ENCODE assay signal across 17 cellular contexts in genomic region chr16:26717826-26718225, GRCh38.
A peak's percentile ranks its signal among the peaks of the same experiment; 100 is the strongest.
DNase-seq lines count a peak whose midpoint lies in the region; ATAC-seq, FAIRE-seq and TF ChIP-seq lines count a peak whose summit lies in the region.
"Had no signal": no experiment of that assay in that cellular context is flagged by ENCODE, and none has a peak within 500 bp of the region (broad histone marks: within the 10 kb centered on the region; RNA-seq: fewer than 3 reads in every experiment).

No MANE protein-coding gene starts in this region.

- no peak overlapping the region; a peak in 1 of 22 replicates for H3K9ac ChIP-seq in BLaER1 treated with 17β-estradiol and CSF1 and Interleukin-3, amounts not matched to agents 10 nM and 100 nM
- H3K9ac ChIP-seq in K562 (ENCODE audit: insufficient read depth in 1 of 2, low read depth in 2 of 2, low read length in 2 of 2): no peak overlapping the region
- H3K9ac ChIP-seq: KMS-11 had no signal

- in situ Hi-C loops in K562 (cut with MboI): no loop called here

- no peaks in the 10 kb centered on the region for H3K9me3 Mint-ChIP-seq in neural crest cell
- H3K9me3 Mint-ChIP-seq in activated naive CD8-positive, alpha-beta T cell treated with anti-CD3 and anti-CD28 coated beads, Interleukin-2, amount 50 U/mL, for 24 hours: no peaks in the 10 kb centered on the region

- H3K4me1 Mint-ChIP-seq in neural crest cell: peaks cover 23% of the 10 kb centered on the region
- H3K4me1 Mint-ChIP-seq in activated naive CD8-positive, alpha-beta T cell treated with anti-CD3 and anti-CD28 coated beads, Interleukin-2, amount 50 U/mL, for 24 hours: no peaks in the 10 kb centered on the region

- no peaks in the 10 kb centered on the region for H3K36me3 Mint-ChIP-seq in neural crest cell (ENCODE audit: low read depth)
- H3K36me3 Mint-ChIP-seq in activated naive CD8-positive, alpha-beta T cell treated with anti-CD3 and anti-CD28 coated beads, Interleukin-2, amount 50 U/mL, for 24 hours (ENCODE audit: low read depth): no peaks in the 10 kb centered on the region

- no peaks in the 10 kb centered on the region for H4K20me1 ChIP-seq in BLaER1 treated with 17β-estradiol and CSF1 and Interleukin-3, amounts not matched to agents 10 nM and 100 nM
- H4K20me1 ChIP-seq in K562 (replicated peaks; ENCODE audit: control insufficient read depth, insufficient read depth, low read length): no peaks in the 10 kb centered on the region

- no TSS peak for BruUV-seq in K562 (replicated peaks; lab: Mats Ljungman, UMichigan)

- no peaks in the 10 kb centered on the region; a peak in 1 of 22 replicates for H3K9me3 ChIP-seq in BLaER1 treated with 17β-estradiol and CSF1 and Interleukin-3, amounts not matched to agents 10 nM and 100 nM (replicated peaks in 1 of 11)
- no peaks in the 10 kb centered on the region for H3K9me3 ChIP-seq in K562 (replicated peaks; ENCODE audit: control insufficient read depth, insufficient read depth, low read depth, low read length)
- H3K9me3 ChIP-seq: BE2C had no signal

- H3K27ac ChIP-seq in BLaER1 treated with 17β-estradiol and CSF1 and Interleukin-3, amounts not matched to agents 10 nM and 100 nM: no peak overlapping the region; a peak in 1 of 22 replicates
- no peak overlapping the region for H3K27ac ChIP-seq in K562 (ENCODE audit: extremely low read depth, low read depth, low read length)
- H3K27ac ChIP-seq: KMS-11 had no signal

- H3K4me3 ChIP-seq in BLaER1 treated with 17β-estradiol and CSF1 and Interleukin-3, amounts not matched to agents 10 nM and 100 nM: no peak overlapping the region
- no peak overlapping the region for H3K4me3 ChIP-seq in NB4 (ENCODE audit: low read depth, low read length)
- H3K4me3 ChIP-seq in K562: no peak overlapping the region

- H3K36me3 ChIP-seq in BLaER1 treated with 17β-estradiol and CSF1 and Interleukin-3, amounts not matched to agents 10 nM and 100 nM: no peaks in the 10 kb centered on the region
- H3K36me3 ChIP-seq in K562 (ENCODE audit: control insufficient read depth, insufficient read depth, low read length): no peaks in the 10 kb centered on the region
- H3K36me3 ChIP-seq: BE2C had no signal

- TF ChIP-seq CTCF in NB4 (IDR thresholded peaks at IDR 0.05; ENCODE audit: low read depth, low read length) (no peak), K562 (IDR thresholded peaks at IDR 0.05 in 2 of 3, conservative IDR thresholded peaks at IDR 0.05 in 1 of 3; ENCODE audit: insufficient read depth in 2 of 3, low read depth in 1 of 3, low read length in 3 of 3) (no peak), neural crest cell (conservative IDR thresholded peaks at IDR 0.05) (no peak)

- H3K9me1 ChIP-seq in K562 (ENCODE audit: control insufficient read depth, insufficient read depth, low read length): no peaks in the 10 kb centered on the region

- DNase-seq in NB4 (ENCODE audit: low read depth) (peak; percentile 1), K562 (ENCODE audit: extremely low read depth in 1 of 4, low spot score in 3 of 4) (no peak), neural crest cell (ENCODE audit: low read depth, low spot score) (peak; percentile 20), activated gamma-delta T cell treated with Interleukin-2 at 50 U/mL for 16 hours (no peak)
- DNase-seq in activated naive CD8-positive, alpha-beta T cell treated with anti-CD3 and anti-CD28 coated beads, Interleukin-2, amount 50 U/mL, for 24 hours: no peak
- DNase-seq: BE2C, EL, MM.1S, NCI-H1417 treated with DMSO at 0.1 percent for 48 hours, NCI-H2081, NCI-H82, Right ventricle myocardium superior had no signal

- whole genome bisulfite sequencing in K562 (ENCODE audit: insufficient coverage, low coverage, missing lambda C conversion rate): 0% methylated on average over 5 of the region's 5 CpGs

- no peaks in the 10 kb centered on the region for H3K79me2 ChIP-seq in K562 (ENCODE audit: control insufficient read depth, insufficient read depth, low read length)

- peaks cover 8 to 23% (median 19%) of the 10 kb centered on the region in 10 experiments; a peak in 17 of 20 replicates for H3K4me1 ChIP-seq in BLaER1 treated with 17β-estradiol and CSF1 and Interleukin-3, amounts not matched to agents 10 nM and 100 nM
- H3K4me1 ChIP-seq in K562 (replicated peaks in 1 of 2; ENCODE audit: control insufficient read depth in 2 of 2, insufficient read depth in 2 of 2, low read length in 2 of 2): no peaks in the 10 kb centered on the region
- H3K4me1 ChIP-seq: BE2C had no signal

- TF ChIP-seq EP300 in K562 (IDR thresholded peaks at IDR 0.05; ENCODE audit: low read length): no peak

- peak overlapping the region; percentile 91 for H3K27ac Mint-ChIP-seq in neural crest cell (ENCODE audit: unreplicated experiment)
- H3K27ac Mint-ChIP-seq in activated naive CD8-positive, alpha-beta T cell treated with anti-CD3 and anti-CD28 coated beads, Interleukin-2, amount 50 U/mL, for 24 hours: no peak overlapping the region

- TF ChIP-seq RAD21 in K562 (CRISPR knock-in tag; conservative IDR thresholded peaks at IDR 0.05 in 1 of 2, IDR thresholded peaks at IDR 0.05 in 1 of 2): no peak

- intact Hi-C loops in K562 (cut with micrococcal nuclease): no loop called here

- ATAC-seq in K562 (no peak), HG02798 (IDR thresholded peaks at IDR 0.05; ENCODE audit: poor library complexity, unreplicated experiment) (no peak)
- ATAC-seq in activated naive CD8-positive, alpha-beta T cell treated with anti-CD3 and anti-CD28 coated beads, Interleukin-2, amount 50 U/mL, for 24 hours: no peak
- ATAC-seq: Panc1 had no signal

- TF ChIP-seq POLR2A in NB4 (IDR thresholded peaks at IDR 0.05; ENCODE audit: extremely low read depth, insufficient read length) (no peak), K562 (conservative IDR thresholded peaks at IDR 0.05) (no peak)

- no peaks in the 10 kb centered on the region for H3K27me3 ChIP-seq in BLaER1 treated with 17β-estradiol and CSF1 and Interleukin-3, amounts not matched to agents 10 nM and 100 nM
- 0 out of 5 replicates have a peak, but pooled peaks cover 2 to 3% of the 10 kb centered on the region in 2 experiments for H3K27me3 ChIP-seq in K562 (ENCODE audit: control insufficient read depth in 2 of 2, insufficient read depth in 2 of 2, low read length in 2 of 2)
- H3K27me3 ChIP-seq: BE2C had no signal

- H3K4me2 ChIP-seq in BLaER1 treated with 17β-estradiol and CSF1 and Interleukin-3, amounts not matched to agents 10 nM and 100 nM: peak overlapping the region in 7 of 11 experiments; percentile 19 to 63 (median 34); a peak in 12 of 22 replicates
- no peak overlapping the region for H3K4me2 ChIP-seq in K562 (ENCODE audit: insufficient read depth, low read length)
- H3K4me2 ChIP-seq: KMS-11 had no signal

- no peaks in the 10 kb centered on the region for H3K27me3 Mint-ChIP-seq in neural crest cell (ENCODE audit: low read depth)
- H3K27me3 Mint-ChIP-seq in activated naive CD8-positive, alpha-beta T cell treated with anti-CD3 and anti-CD28 coated beads, Interleukin-2, amount 50 U/mL, for 24 hours: peaks cover 7% of the 10 kb centered on the region

- POLR2A ChIA-PET in K562 (lab: Yijun Ruan, JAX): interaction anchor here (0.7 kb wide), 1 partner anchor 9 kb away, joined by 3 read pairs; no protein-coding TSS in a partner anchor

- no peak overlapping the region for H2AFZ ChIP-seq in K562 (ENCODE audit: low read depth, low read length)

- CTCF ChIA-PET in K562 (lab: Yijun Ruan, JAX; ENCODE audit: low intra/inter-chr PET ratio): no interaction called here

- H3K4me3 Mint-ChIP-seq in neural crest cell: no peak overlapping the region
- H3K4me3 Mint-ChIP-seq in activated naive CD8-positive, alpha-beta T cell treated with anti-CD3 and anti-CD28 coated beads, Interleukin-2, amount 50 U/mL, for 24 hours: no peak overlapping the region

- no peak for FAIRE-seq in K562 (lab: Jason Lieb, UNC)
- FAIRE-seq: H54 had no signal

TF ChIP-seq in K562, 482 proteins besides CTCF, POLR2A, EP300 and RAD21:
- TF ChIP-seq RFX1 (IDR thresholded peaks at IDR 0.05) (peak; percentile 42), PHF21A (IDR thresholded peaks at IDR 0.05; ENCODE audit: borderline replicate concordance, low read depth) (no peak)

Comparison
In these comparisons a context has a peak if more than half of its experiments do, and no peak if none do; other contexts are left out.
1. DNase-seq: peak in NB4 (single experiment) and neural crest cell (single experiment); none in K562 (0 of 4), activated naive CD8-positive, alpha-beta T cell treated with anti-CD3 and anti-CD28 coated beads, Interleukin-2, amount 50 U/mL, for 24 hours (single experiment) and activated gamma-delta T cell treated with Interleukin-2 at 50 U/mL for 16 hours (single experiment).